26 cellular contexts compared by ENCODE assay signal in the genomic region with DNA sequence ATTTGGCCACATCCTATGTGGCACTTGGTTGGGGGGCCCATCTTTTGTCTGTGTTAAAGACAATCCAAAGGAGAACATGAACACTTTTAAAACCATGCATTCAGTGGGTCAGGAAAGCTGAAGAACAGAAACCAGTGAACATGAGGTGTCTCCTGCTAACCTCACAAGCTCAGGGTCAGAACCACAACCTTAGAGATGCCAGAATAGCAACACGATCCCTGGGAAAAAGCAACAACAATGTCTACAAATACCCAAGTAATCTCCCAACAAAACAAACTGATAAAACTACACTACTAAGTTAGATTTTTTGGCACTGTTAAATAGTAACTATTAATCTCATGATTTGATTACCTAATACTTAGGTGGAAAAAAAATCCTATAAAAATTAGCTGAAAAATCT. TPM values are rescaled to one million over a fixed set of nuclear protein-coding genes. Genes with fewer than 3 reads are reported as not detected.
DNase-seq lines count a peak whose midpoint lies in the region; ATAC-seq and TF ChIP-seq lines count a peak whose summit lies in the region.
"Had no signal": no experiment of that assay in that cellular context is flagged by ENCODE, and none has a peak within 500 bp of the region (broad histone marks: within the 10 kb centered on the region; RNA-seq: fewer than 3 reads in every experiment).

No MANE protein-coding gene starts in this region.

- no peak overlapping the region for H3K4me2 ChIP-seq in smooth muscle cell
- H3K4me2 ChIP-seq: A549 had no signal

- H3K79me2 ChIP-seq in smooth muscle cell (ENCODE audit: low read depth): peaks cover 9% of the 10 kb centered on the region

- H3K4me3 Mint-ChIP-seq in stimulated activated naive B cell treated with anti-CD40 and anti-IgM and Interleukin-4, amounts not matched to agents 10 μg/mL and 1 μg/mL and 100 μg/mL, for 72 hours: no peak overlapping the region
- H3K4me3 Mint-ChIP-seq: CD4-positive, alpha-beta memory T cell; HFFc6 had no signal

- peaks cover 54 to 68% of the 10 kb centered on the region in 2 donors for H3K36me3 Mint-ChIP-seq in stimulated activated naive B cell treated with anti-CD40 and anti-IgM and Interleukin-4, amounts not matched to agents 10 μg/mL and 1 μg/mL and 100 μg/mL, for 72 hours

- H3K27me3 Mint-ChIP-seq in stimulated activated naive B cell treated with anti-CD40 and anti-IgM and Interleukin-4, amounts not matched to agents 10 μg/mL and 1 μg/mL and 100 μg/mL, for 72 hours: no peaks in the 10 kb centered on the region
- H3K27me3 Mint-ChIP-seq: CD4-positive, alpha-beta memory T cell had no signal

- H3K27ac ChIP-seq in smooth muscle cell (ENCODE audit: low read depth): no peak overlapping the region
- H3K27ac ChIP-seq: A549, GM23248, HL-60, SJCRH30 had no signal

- H2AFZ ChIP-seq in smooth muscle cell (ENCODE audit: low read depth): no peak overlapping the region
- H2AFZ ChIP-seq: GM23248 had no signal

- H3K27ac Mint-ChIP-seq in stimulated activated naive B cell treated with anti-CD40 and anti-IgM and Interleukin-4, amounts not matched to agents 10 μg/mL and 1 μg/mL and 100 μg/mL, for 72 hours: no peak overlapping the region
- H3K27ac Mint-ChIP-seq: HFFc6 had no signal

- no peaks in the 10 kb centered on the region for H3K9me3 Mint-ChIP-seq in stimulated activated naive B cell treated with anti-CD40 and anti-IgM and Interleukin-4, amounts not matched to agents 10 μg/mL and 1 μg/mL and 100 μg/mL, for 72 hours
- H3K9me3 Mint-ChIP-seq: CD4-positive, alpha-beta memory T cell; HFFc6 had no signal

- 95% methylated on average over 1 of the region's 1 CpG for WGBS in smooth muscle cell (ENCODE audit: low lambda C conversion rate)

- no peaks in the 10 kb centered on the region for H3K4me1 Mint-ChIP-seq in stimulated activated naive B cell treated with anti-CD40 and anti-IgM and Interleukin-4, amounts not matched to agents 10 μg/mL and 1 μg/mL and 100 μg/mL, for 72 hours
- H3K4me1 Mint-ChIP-seq: CD4-positive, alpha-beta memory T cell had no signal

- H3K27me3 ChIP-seq in smooth muscle cell (ENCODE audit: low read depth): no peaks in the 10 kb centered on the region
- H3K27me3 ChIP-seq: SJCRH30 had no signal

- TF ChIP-seq CTCF in LNCaP clone FGC (IDR thresholded peaks at IDR 0.05; ENCODE audit: control insufficient read depth, extremely low read depth, insufficient read depth) (no peak), choroid plexus epithelial cell (conservative IDR thresholded peaks at IDR 0.05; ENCODE audit: low read depth, low read length) (no peak), smooth muscle cell (IDR thresholded peaks at IDR 0.05; ENCODE audit: borderline replicate concordance, insufficient read depth, poor library complexity, severe bottlenecking) (no peak)

- H3K4me3 ChIP-seq in LNCaP clone FGC (ENCODE audit: low read depth, low read length): no peak overlapping the region
- H3K4me3 ChIP-seq in choroid plexus epithelial cell (ENCODE audit: low read depth, low read length): no peak overlapping the region
- H3K4me3 ChIP-seq in smooth muscle cell: no peak overlapping the region
- H3K4me3 ChIP-seq: A549, GM12878, GM23248, HAP-1, SJCRH30 had no signal

- DNase-seq in LNCaP clone FGC (ENCODE audit: low read depth) (peak; percentile 13), choroid plexus epithelial cell (ENCODE audit: low read depth) (peak; percentile 78), iris pigment epithelial cell (ENCODE audit: low read depth) (peak; percentile 72), SHP77 (lab: John Stamatoyannopoulos, UW) (no peak), smooth muscle cell (lab: John Stamatoyannopoulos, UW; ENCODE audit: unreplicated experiment) (no peak)
- DNase-seq in stimulated activated naive B cell treated with anti-CD40 and anti-IgM and Interleukin-4, amounts not matched to agents 10 μg/mL and 1 μg/mL and 100 μg/mL, for 72 hours: no peak
- DNase-seq: C1 segment of cervical spinal cord; Caco-2; CD4-positive, alpha-beta memory T cell; GM23248; HFFc6; Kasumi-1; MV-4-11; NCI-H1105 treated with DMSO at 0.1 percent for 48 hours; NCI-H146; NCI-H1930; NCI-H446; NCI-H524 treated with DMSO at 0.1 percent for 48 hours; NCI-H774; SJCRH30 had no signal

- H4K20me1 ChIP-seq in smooth muscle cell (ENCODE audit: low read depth): peaks cover 50% of the 10 kb centered on the region

- peaks cover 9% of the 10 kb centered on the region for H3K4me1 ChIP-seq in smooth muscle cell (ENCODE audit: low read depth)
- H3K4me1 ChIP-seq: Caco-2, HAP-1, SJCRH30 had no signal

- peaks cover 4% of the 10 kb centered on the region for H3K36me3 ChIP-seq in smooth muscle cell (ENCODE audit: low read depth)
- H3K36me3 ChIP-seq: HAP-1, SJCRH30 had no signal

- H3F3A ChIP-seq in smooth muscle cell (ENCODE audit: low read depth): no peaks in the 10 kb centered on the region

- ATAC-seq in stimulated activated naive B cell treated with anti-CD40 and anti-IgM and Interleukin-4, amounts not matched to agents 10 μg/mL and 1 μg/mL and 100 μg/mL, for 72 hours (replicated peaks): no peak
- no peak for ATAC-seq in GM19452 (IDR thresholded peaks at IDR 0.05; ENCODE audit: unreplicated experiment)
- ATAC-seq: A549, GM12878, SK-N-SH treated with all-trans-retinoic acid at 6 μM for 48 hours had no signal

- H3K9me3 ChIP-seq in smooth muscle cell (replicated peaks; ENCODE audit: low read depth): no peaks in the 10 kb centered on the region
- H3K9me3 ChIP-seq: A549, Caco-2, HAP-1, SJCRH30 had no signal

- H3K9ac ChIP-seq in smooth muscle cell (ENCODE audit: low read depth): no peak overlapping the region
- H3K9ac ChIP-seq: GM23248 had no signal

RNA-seq across cellular contexts. Expression of gene GNG4, which starts 34.1 kb away (rescaled TPM):
- 0.58 and 3.1 TPM in 2 replicates for total RNA-seq in smooth muscle cell
- polyA plus RNA-seq in smooth muscle cell: 2.6 and 2.7 TPM in 2 replicates
- total RNA-seq: GM12878 had no signal
- polyA plus RNA-seq: CD4-positive, alpha-beta memory T cell had no signal

Comparison
In these comparisons a context has a peak if more than half of its experiments do, and no peak if none do; other contexts are left out.
1. DNase-seq: peak in LNCaP clone FGC (single experiment), choroid plexus epithelial cell (single experiment) and iris pigment epithelial cell (single experiment); none in SHP77 (0 of 2), stimulated activated naive B cell treated with anti-CD40 and anti-IgM and Interleukin-4, amounts not matched to agents 10 μg/mL and 1 μg/mL and 100 μg/mL, for 72 hours (single experiment) and smooth muscle cell (single experiment).